1 cellular context compared by ENCODE assay signal in the genomic region with DNA sequence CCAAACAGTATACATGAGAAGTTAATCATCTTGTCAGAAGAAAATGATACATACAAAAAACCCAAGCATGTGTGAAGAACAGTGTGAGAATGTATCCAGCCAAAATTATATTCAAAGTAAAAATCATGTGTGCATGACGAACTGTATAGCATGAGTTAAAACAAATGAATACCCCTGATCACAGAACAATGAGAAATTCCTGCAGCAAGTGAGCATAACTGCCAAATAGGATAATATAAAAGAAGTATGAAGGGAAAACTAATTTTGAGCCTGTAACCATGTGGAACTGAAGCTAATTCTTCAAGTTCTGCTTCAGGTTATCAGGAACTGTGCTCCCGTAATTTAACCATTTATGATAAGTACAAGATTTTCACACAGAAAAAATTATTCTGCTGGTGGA.
TF ChIP-seq lines count a peak whose summit lies in the region.

No MANE protein-coding gene starts in this region.

TF ChIP-seq in A549, 52 proteins besides CTCF, POLR2A, EP300 and RAD21 (continued from another document):
- TF ChIP-seq REST (IDR thresholded peaks at IDR 0.05) = no peak
- TF ChIP-seq ZSCAN20 (CRISPR knock-in tag; IDR thresholded peaks at IDR 0.05) = no peak
- TF ChIP-seq HDAC2 (IDR thresholded peaks at IDR 0.05) = no peak
- TF ChIP-seq FOSB (CRISPR knock-in tag; IDR thresholded peaks at IDR 0.05) = no peak
- TF ChIP-seq FOXS1 (CRISPR knock-in tag; IDR thresholded peaks at IDR 0.05) = no peak
- TF ChIP-seq SMC3 (IDR thresholded peaks at IDR 0.05) = no peak
